18 cellular contexts compared by ENCODE assay signal in genomic region chr4:41526628-41527027, GRCh38. TPM values are rescaled to one million over a fixed set of nuclear protein-coding genes. Genes with fewer than 3 reads are reported as not detected.
DNase-seq lines count a peak whose midpoint lies in the region; FAIRE-seq and TF ChIP-seq lines count a peak whose summit lies in the region.
"Had no signal": no experiment of that assay in that cellular context is flagged by ENCODE, and none has a peak within 500 bp of the region (broad histone marks: within the 10 kb centered on the region; RNA-seq: fewer than 3 reads in every experiment).

No MANE protein-coding gene starts in this region.

- H3K4me3 ChIP-seq in SJCRH30, result no peak overlapping the region
- H3K4me3 ChIP-seq in epithelial cell of esophagus (ENCODE audit: low read length), result no peak overlapping the region
- H3K4me3 ChIP-seq: GM23248, MG63 had no signal

- no peak for DNase-seq in HFFc6
- DNase-seq in SJCRH30, result no peak
- peak; percentile 20 for DNase-seq in epithelial cell of esophagus (ENCODE audit: low read depth)
- DNase-seq in urothelium cell line (ENCODE audit: low spot score), result no peak
- no peak for DNase-seq in medulla oblongata (ENCODE audit: extremely low spot score)
- DNase-seq in T-helper 9 cell, result no peak
- DNase-seq in NAMALWA (ENCODE audit: low spot score), result no peak
- DNase-seq: DMS79 treated with DMSO at 0.1 percent for 48 hours, GM23248, Karpas-422, MG63, NCI-H1092 treated with DMSO at 0.1 percent for 48 hours, NCI-H1694, NCI-H2227 treated with DMSO at 0.1 percent for 48 hours, NCI-H524 treated with DMSO at 0.1 percent for 48 hours, SHP77 had no signal

- no peaks in the 10 kb centered on the region for H3K9me3 ChIP-seq in SJCRH30 (replicated peaks)
- H3K9me3 ChIP-seq: MG63 had no signal

- H3K4me1 Mint-ChIP-seq in HFFc6 (ENCODE audit: low read depth), result peaks cover 75% of the 10 kb centered on the region

- TF ChIP-seq CTCF in HFFc6 (IDR thresholded peaks at IDR 0.05), result no peak
- TF ChIP-seq CTCF in epithelial cell of esophagus (IDR thresholded peaks at IDR 0.05; ENCODE audit: insufficient read depth, low read depth, low read length, missing control alignments), result no peak

- H3K27me3 Mint-ChIP-seq in HFFc6 (ENCODE audit: insufficient read depth), result no peaks in the 10 kb centered on the region; the same call in 1 of the 2 replicates

- peak overlapping the region; percentile 67; the same call in 1 of the 2 replicates for H3K27ac ChIP-seq in SJCRH30
- H3K27ac ChIP-seq: GM23248 had no signal

- peak overlapping the region; percentile 3; the same call in 1 of the 2 replicates for H3K4me3 Mint-ChIP-seq in HFFc6

- H3K27me3 ChIP-seq in SJCRH30, result no peaks in the 10 kb centered on the region
- H3K27me3 ChIP-seq: MG63 had no signal

- H3K36me3 Mint-ChIP-seq in HFFc6 (ENCODE audit: low read depth), result peaks cover 12% of the 10 kb centered on the region; the same call in 1 of the 2 replicates

- H3K36me3 ChIP-seq in SJCRH30, result peaks cover 4% of the 10 kb centered on the region; the same call in 1 of the 2 replicates
- H3K36me3 ChIP-seq: MG63 had no signal

- H3K27ac Mint-ChIP-seq in HFFc6, result peak overlapping the region; percentile 54; the same call in 1 of the 2 replicates

- FAIRE-seq in urothelium cell line (lab: Jason Lieb, UNC), result peak; percentile 95
- FAIRE-seq: G401.6, RCC 7860 had no signal

- peaks cover 47% of the 10 kb centered on the region for H3K4me1 ChIP-seq in SJCRH30

- no peaks in the 10 kb centered on the region for H3K9me3 Mint-ChIP-seq in HFFc6

RNA-seq across cellular contexts. Expression of gene LIMCH1, which starts 11.3 kb away (rescaled TPM):
- total RNA-seq in HFFc6 (2021; fragmentation: NEBNext Ultra II Directional; extraction: Animal tissue kit (Norgen Biotek cat#: 25700)), result 100 to 1,000 TPM in 4 of 6 experiments, 10 to 100 TPM in 2; 14.4 to 236 (median 205) TPM
- total RNA-seq in SJCRH30 (2014; rRNA removed; shearing (Covaris generic)), result 112 and 128 TPM in 2 replicates
